Comparison of ENCODE assay signal across 12 cellular contexts in genomic region chr5:77230727-77231469, GRCh38. TPM values are rescaled to one million over a fixed set of nuclear protein-coding genes. Genes with fewer than 3 reads are reported as not detected.
A peak's percentile ranks its signal among the peaks of the same experiment; 100 is the strongest.
DNase-seq lines count a peak whose midpoint lies in the region; ATAC-seq, FAIRE-seq and TF ChIP-seq lines count a peak whose summit lies in the region.
"Had no signal": no experiment of that assay in that cellular context is flagged by ENCODE, and none has a peak within 500 bp of the region (broad histone marks: within the 10 kb centered on the region; RNA-seq: fewer than 3 reads in every experiment).

No MANE protein-coding gene starts in this region.

- TF ChIP-seq EP300 in A549 (IDR thresholded peaks at IDR 0.05), result no peak

- FAIRE-seq in A549 (lab: Jason Lieb, UNC), result no peak

- no peaks in the 10 kb centered on the region for H3K9me3 ChIP-seq in A549
- no peaks in the 10 kb centered on the region for H3K9me3 ChIP-seq in endodermal cell (ENCODE audit: control insufficient read depth, low read length)

- no peak overlapping the region for H3K4me2 ChIP-seq in A549

- 62% methylated on average over 4 of the region's 4 CpGs for WGBS in A549 (ENCODE audit: missing lambda C conversion rate)
- 87 to 90% methylated on average over 3 to 4 of the region's 4 CpGs for WGBS in endodermal cell (ENCODE audit: insufficient coverage in 1 of 2, insufficient read length in 1 of 2), 2 experiments

- no peak overlapping the region for H3K27ac Mint-ChIP-seq in endodermal cell
- H3K27ac Mint-ChIP-seq: activated T-helper 17 cell treated with anti-CD3 and anti-CD28 coated beads, Interleukin-2, amount 50 U/mL, for 72 hours had no signal

- H3K27me3 ChIP-seq in endodermal cell (ENCODE audit: control insufficient read depth, insufficient read depth, low read length, poor library complexity, severe bottlenecking), result no peaks in the 10 kb centered on the region

- TF ChIP-seq CTCF in A549 (IDR thresholded peaks at IDR 0.05) (0 out of 3 replicates have a peak, but pooled peaks have one; percentile 6), endodermal cell (conservative IDR thresholded peaks at IDR 0.05) (peak; percentile 64)

- H3K4me3 ChIP-seq in A549, result no peak overlapping the region
- H3K4me3 ChIP-seq in endodermal cell (ENCODE audit: low read length), result no peak overlapping the region

- POLR2A ChIA-PET in A549 (lab: Yijun Ruan, JAX), result no interaction called here

- H3K4me1 ChIP-seq in A549 (no peaks in the 10 kb centered on the region), endodermal cell (ENCODE audit: control insufficient read depth, insufficient read depth, low read length) (peaks cover 5% of the 10 kb centered on the region)

- H3K4me3 Mint-ChIP-seq in endodermal cell, result no peak overlapping the region
- H3K4me3 Mint-ChIP-seq: activated T-helper 17 cell treated with anti-CD3 and anti-CD28 coated beads, Interleukin-2, amount 50 U/mL, for 72 hours had no signal

- no peaks in the 10 kb centered on the region for H3K9me3 Mint-ChIP-seq in endodermal cell
- H3K9me3 Mint-ChIP-seq: activated T-helper 17 cell treated with anti-CD3 and anti-CD28 coated beads, Interleukin-2, amount 50 U/mL, for 72 hours had no signal

- no peaks in the 10 kb centered on the region for H3K36me3 ChIP-seq in endodermal cell (ENCODE audit: control insufficient read depth, insufficient read depth, low read length)

- no peaks in the 10 kb centered on the region for H3K36me3 Mint-ChIP-seq in endodermal cell (ENCODE audit: low read depth)

- H3K27ac ChIP-seq in A549 (no peak overlapping the region), endodermal cell (ENCODE audit: low read depth, low read length) (no peak overlapping the region)

- no peak for TF ChIP-seq POLR2A in A549 (IDR thresholded peaks at IDR 0.05; ENCODE audit: low read length)

- DNase-seq in A549 (ENCODE audit: low read depth in 1 of 2, low spot score in 1 of 2), result peak in 1 of 2 experiments; percentile 39
- DNase-seq in GF-D8 (lab: John Stamatoyannopoulos, UW), result peak; percentile 0
- DNase-seq in NOMO-1 treated with DMSO at 0.1 percent for 48 hours (lab: John Stamatoyannopoulos, UW; ENCODE audit: unreplicated experiment), result peak; percentile 56
- DNase-seq in endodermal cell, result peak; percentile 76
- no peak for DNase-seq in NK-92 treated with Interleukin-12 subunit alpha and Interleukin-12 subunit beta, amount 100 ng/mL, for 24 hours (lab: John Stamatoyannopoulos, UW)
- DNase-seq in NCI-H2107 treated with DMSO at 0.1 percent for 48 hours (lab: John Stamatoyannopoulos, UW; ENCODE audit: unreplicated experiment), result no peak
- no peak for DNase-seq in SW480 (ENCODE audit: low spot score)
- no peak for DNase-seq in ecto neural progenitor cell (ENCODE audit: low spot score)
- DNase-seq: cortex of kidney; NCI-H510A; stimulated activated CD4-positive, alpha-beta T cell treated with anti-CD3 and anti-CD28 coated beads, Interleukin-1b, Interleukin-23, amount 100 ng/mL, for 48 hours had no signal

- H3K9ac ChIP-seq in endodermal cell (ENCODE audit: extremely low read depth, low read length, poor library complexity, severe bottlenecking), result no peak overlapping the region

- H3K4me1 Mint-ChIP-seq in endodermal cell, result peaks cover 14% of the 10 kb centered on the region
- H3K4me1 Mint-ChIP-seq: activated T-helper 17 cell treated with anti-CD3 and anti-CD28 coated beads, Interleukin-2, amount 50 U/mL, for 72 hours had no signal

- ATAC-seq in A549, result peak in 1 of 2 experiments; percentile 54; a peak in 1 of 6 replicates
- ATAC-seq: activated T-helper 17 cell treated with anti-CD3 and anti-CD28 coated beads, Interleukin-2, amount 50 U/mL, for 72 hours had no signal

- CTCF ChIA-PET in A549 (lab: Yijun Ruan, JAX), result interaction anchor here (0.7 to 2.7 kb wide), 7 partner anchors 9 to 62 kb away, joined by 3 to 7 read pairs (median 3); no protein-coding TSS in a partner anchor

- TF ChIP-seq RAD21 in A549 (conservative IDR thresholded peaks at IDR 0.05 in 1 of 2, IDR thresholded peaks at IDR 0.05 in 1 of 2), result no peak

- peaks cover 1% of the 10 kb centered on the region for H3K27me3 Mint-ChIP-seq in endodermal cell (ENCODE audit: insufficient read depth)

TF ChIP-seq in A549, 52 proteins besides CTCF, POLR2A, EP300 and RAD21:
- TF ChIP-seq MYC (IDR thresholded peaks at IDR 0.05; ENCODE audit: borderline replicate concordance, low read length) (no peak), BHLHE40 (IDR thresholded peaks at IDR 0.05; ENCODE audit: low read depth, low read length) (no peak), HEYL (CRISPR knock-in tag; IDR thresholded peaks at IDR 0.05) (no peak), SMC3 (IDR thresholded peaks at IDR 0.05) (no peak), MAZ (IDR thresholded peaks at IDR 0.05; ENCODE audit: borderline replicate concordance, low read depth, low read length) (no peak), KDM1A (IDR thresholded peaks at IDR 0.05; ENCODE audit: low read depth) (no peak), HOXA7 (CRISPR knock-in tag; IDR thresholded peaks at IDR 0.05) (no peak), TFCP2L1 (CRISPR knock-in tag; IDR thresholded peaks at IDR 0.05) (no peak), JUN (IDR thresholded peaks at IDR 0.05) (no peak), CHD4 (IDR thresholded peaks at IDR 0.05; ENCODE audit: borderline replicate concordance) (no peak)
- TF ChIP-seq, protein P1, sequence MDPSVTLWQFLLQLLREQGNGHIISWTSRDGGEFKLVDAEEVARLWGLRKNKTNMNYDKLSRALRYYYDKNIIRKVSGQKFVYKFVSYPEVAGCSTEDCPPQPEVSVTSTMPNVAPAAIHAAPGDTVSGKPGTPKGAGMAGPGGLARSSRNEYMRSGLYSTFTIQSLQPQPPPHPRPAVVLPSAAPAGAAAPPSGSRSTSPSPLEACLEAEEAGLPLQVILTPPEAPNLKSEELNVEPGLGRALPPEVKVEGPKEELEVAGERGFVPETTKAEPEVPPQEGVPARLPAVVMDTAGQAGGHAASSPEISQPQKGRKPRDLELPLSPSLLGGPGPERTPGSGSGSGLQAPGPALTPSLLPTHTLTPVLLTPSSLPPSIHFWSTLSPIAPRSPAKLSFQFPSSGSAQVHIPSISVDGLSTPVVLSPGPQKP (IDR thresholded peaks at IDR 0.05; ENCODE audit: low read depth, low read length), result no peak
- TF ChIP-seq, protein P2, sequence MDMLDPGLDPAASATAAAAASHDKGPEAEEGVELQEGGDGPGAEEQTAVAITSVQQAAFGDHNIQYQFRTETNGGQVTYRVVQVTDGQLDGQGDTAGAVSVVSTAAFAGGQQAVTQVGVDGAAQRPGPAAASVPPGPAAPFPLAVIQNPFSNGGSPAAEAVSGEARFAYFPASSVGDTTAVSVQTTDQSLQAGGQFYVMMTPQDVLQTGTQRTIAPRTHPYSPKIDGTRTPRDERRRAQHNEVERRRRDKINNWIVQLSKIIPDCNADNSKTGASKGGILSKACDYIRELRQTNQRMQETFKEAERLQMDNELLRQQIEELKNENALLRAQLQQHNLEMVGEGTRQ (IDR thresholded peaks at IDR 0.05), result no peak
- TF ChIP-seq, protein P3, sequence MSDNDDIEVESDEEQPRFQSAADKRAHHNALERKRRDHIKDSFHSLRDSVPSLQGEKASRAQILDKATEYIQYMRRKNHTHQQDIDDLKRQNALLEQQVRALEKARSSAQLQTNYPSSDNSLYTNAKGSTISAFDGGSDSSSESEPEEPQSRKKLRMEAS (IDR thresholded peaks at IDR 0.05), result no peak

RNA-seq across cellular contexts. Expression of gene PDE8B, which starts 20.4 kb away (rescaled TPM):
- 2.0 and 2.2 TPM in 2 replicates for polyA plus RNA-seq in A549 (2011; rRNA removed)
- 0.62 and 0.92 TPM in 2 replicates for polyA plus RNA-seq in A549 (2012; cell fraction: cytosol; rRNA removed)
- polyA plus RNA-seq in A549 (2012; cell fraction: nucleus; rRNA removed), result 1.7 and 2.5 TPM in 2 replicates
- polyA plus RNA-seq in A549 (2017; fragmentation: RNase III; extraction: RNeasy Plus Mini Kit Qiagen cat#74134 plus additional on column Dnase treatment), result 2.8 to 4.0 TPM (median 2.9 TPM) in 3 replicates
- polyA minus RNA-seq in A549 (2011; rRNA and poly(A)+ RNA removed), result 1.9 and 2.1 TPM in 2 replicates
- total RNA-seq in endodermal cell, result under 1 TPM; 0.20 to 0.51 TPM
- 0.68 TPM for polyA plus RNA-seq in endodermal cell (2013, experiment 1 of 2)
- polyA plus RNA-seq in endodermal cell (2013, experiment 2 of 2), result 0.50 TPM
- total RNA-seq: activated T-helper 17 cell treated with anti-CD3 and anti-CD28 coated beads, Interleukin-2, amount 50 U/mL, for 72 hours had no signal

Comparison
In these comparisons a context has a peak if more than half of its experiments do, and no peak if none do; other contexts are left out.
1. DNase-seq: peak in GF-D8 (single experiment), NOMO-1 treated with DMSO at 0.1 percent for 48 hours (single experiment) and endodermal cell (single experiment); none in NK-92 treated with Interleukin-12 subunit alpha and Interleukin-12 subunit beta, amount 100 ng/mL, for 24 hours (single experiment), NCI-H2107 treated with DMSO at 0.1 percent for 48 hours (single experiment), SW480 (single experiment) and ecto neural progenitor cell (single experiment).